In genomic region chr6:107280791-107281190, GRCh38 we compare ENCODE assay signal across 26 cellular contexts.
"Had no signal": no experiment of that assay in that cellular context is flagged by ENCODE, and none has a peak within 500 bp of the region (broad histone marks: within the 10 kb centered on the region; RNA-seq: fewer than 3 reads in every experiment).

No MANE protein-coding gene starts in this region.

- H3K4me2 ChIP-seq: neural progenitor cell, smooth muscle cell had no signal

- H2AFZ ChIP-seq: neural progenitor cell had no signal

- H3K27ac ChIP-seq: left lung, lower lobe of right lung, neural progenitor cell, neutrophil, ovary, right atrium auricular region, right lobe of liver, stomach, testis, thyroid gland, transverse colon, upper lobe of left lung had no signal

- FAIRE-seq: islet of Langerhans, kidney had no signal

- DNase-seq: hippocampal formation; immature natural killer cell; kidney; left colon; left lung; lower lobe of right lung; mammary epithelial cell; mesenchymal stem cell; naive thymus-derived CD8-positive, alpha-beta T cell; occipital lobe; ovary; right lobe of liver; stimulated activated CD4-positive, alpha-beta T cell treated with anti-CD3 and anti-CD28 coated beads, Interleukin-2, amount 100 ng/mL, for 24 hours; stimulated activated CD4-positive, alpha-beta T cell treated with anti-CD3 and anti-CD28 coated beads, Interleukin-4, amount 100 ng/mL, for 1 hour; stimulated activated naive B cell treated with anti-CD40 and anti-IgM and Interleukin-4, amounts not matched to agents 10 μg/mL and 1 μg/mL and 100 μg/mL, for 72 hours; stimulated activated naive CD8-positive, alpha-beta T cell treated with anti-CD3 and anti-CD28 coated beads, Interleukin-15, Interleukin-2, amounts not matched to agents 100 U/mL and 50 U/mL, for 24 hours; stomach; testis; thyroid gland; transverse colon; upper lobe of left lung had no signal

- H3K4me1 ChIP-seq: left lung, lower lobe of right lung, neural progenitor cell, right atrium auricular region, right lobe of liver, testis, thyroid gland, transverse colon, upper lobe of left lung had no signal

- ATAC-seq: left colon; left lung; lower lobe of right lung; naive thymus-derived CD8-positive, alpha-beta T cell; right lobe of liver; stimulated activated naive B cell treated with anti-CD40 and anti-IgM and Interleukin-4, amounts not matched to agents 10 μg/mL and 1 μg/mL and 100 μg/mL, for 72 hours; stimulated activated naive CD8-positive, alpha-beta T cell treated with anti-CD3 and anti-CD28 coated beads, Interleukin-15, Interleukin-2, amounts not matched to agents 100 U/mL and 50 U/mL, for 24 hours had no signal

- H3K4me3 ChIP-seq: left lung, lower lobe of right lung, neural progenitor cell, ovary, right atrium auricular region, right lobe of liver, smooth muscle cell, stomach, testis, thyroid gland, transverse colon, upper lobe of left lung had no signal

- H3K27me3 ChIP-seq: left lung, neural progenitor cell, neutrophil, ovary, right atrium auricular region, right lobe of liver, stomach, testis, thyroid gland, transverse colon, upper lobe of left lung had no signal

- H3K9ac ChIP-seq: neural progenitor cell had no signal

- H3K9me3 ChIP-seq: left lung, lower lobe of right lung, neutrophil, ovary, right atrium auricular region, right lobe of liver, stomach, testis, thyroid gland, transverse colon, upper lobe of left lung had no signal

- H3K36me3 ChIP-seq: left lung, lower lobe of right lung, neural progenitor cell, neutrophil, ovary, right atrium auricular region, right lobe of liver, stomach, thyroid gland, transverse colon, upper lobe of left lung had no signal
